2 cellular contexts compared by ENCODE assay signal in genomic region chr17:40347319-40348135, GRCh38.
A peak's percentile ranks its signal among the peaks of the same experiment; 100 is the strongest.
TF ChIP-seq lines count a peak whose summit lies in the region.

No MANE protein-coding gene starts in this region.

TF ChIP-seq in PFSK-1, 5 proteins besides CTCF, POLR2A, EP300 and RAD21:
- peak; percentile 20 for TF ChIP-seq FOXP2 (optimal IDR thresholded peaks at IDR 0.05; ENCODE audit: borderline replicate concordance, extremely low read depth, extremely low read length, insufficient read depth)
- no peak for TF ChIP-seq POLR2AphosphoS5 (IDR thresholded peaks at IDR 0.05; ENCODE audit: low read depth, low read length)
- no peak for TF ChIP-seq TAF1 (IDR thresholded peaks at IDR 0.05; ENCODE audit: borderline replicate concordance, insufficient read depth, low read length)
- TF ChIP-seq REST (IDR thresholded peaks at IDR 0.05; ENCODE audit: insufficient read depth in 1 of 2, low read depth in 2 of 2, low read length in 2 of 2) = no peak

TF ChIP-seq in K562, 482 proteins besides CTCF, POLR2A, EP300 and RAD21:
- TF ChIP-seq BCLAF1 (IDR thresholded peaks at IDR 0.05; ENCODE audit: borderline replicate concordance in 1 of 2, control insufficient read depth in 1 of 2, low read depth in 2 of 2, low read length in 1 of 2) = no peak
- TF ChIP-seq VEZF1 (CRISPR knock-in tag; IDR thresholded peaks at IDR 0.05) = peak; percentile 86
- TF ChIP-seq HLTF (IDR thresholded peaks at IDR 0.05) = no peak
- TF ChIP-seq BMI1 (IDR thresholded peaks at IDR 0.05; ENCODE audit: low read length) = no peak
- TF ChIP-seq SNIP1 (IDR thresholded peaks at IDR 0.05; ENCODE audit: low read depth) = no peak
- no peak for TF ChIP-seq ZNF436 (CRISPR knock-in tag; IDR thresholded peaks at IDR 0.05)
- TF ChIP-seq GABPA (tag; conservative IDR thresholded peaks at IDR 0.05; ENCODE audit: low read depth) = peak; percentile 77
- TF ChIP-seq TSC22D4 (tag; IDR thresholded peaks at IDR 0.05) = no peak
